In the genomic region with DNA sequence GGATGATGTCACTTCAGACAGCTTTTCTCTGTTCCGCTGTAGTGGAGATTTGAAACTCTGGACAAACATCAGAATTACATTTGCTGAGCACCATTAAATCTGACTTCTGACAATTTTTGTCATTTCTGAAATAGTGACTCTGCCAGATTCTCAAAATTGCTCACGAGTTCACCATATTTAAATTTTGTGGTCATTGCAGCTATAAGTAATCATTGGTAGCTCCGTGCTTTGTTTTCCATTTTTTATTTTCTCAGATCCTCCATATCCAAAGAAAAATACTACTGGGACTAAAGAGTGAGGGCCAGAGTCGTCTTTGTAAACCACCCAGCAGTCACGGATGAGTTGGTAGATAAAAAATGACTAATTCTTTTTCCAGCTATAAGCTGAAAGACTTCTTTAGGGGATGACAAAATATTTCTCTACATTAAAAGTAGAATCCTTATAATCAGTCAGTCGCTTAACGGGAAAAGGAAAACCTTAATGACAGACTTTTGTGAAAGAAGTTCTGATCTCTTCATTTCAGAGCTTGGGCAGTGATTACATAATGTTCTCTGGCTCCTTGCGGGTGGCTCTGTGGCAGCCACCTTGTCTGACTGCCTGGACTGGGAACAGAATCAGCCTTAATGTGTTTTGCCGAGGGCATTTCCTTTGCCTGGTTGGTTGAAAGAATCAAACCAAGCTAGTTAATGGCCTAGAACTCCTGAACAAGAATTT, we compare ENCODE assay signal across 8 cellular contexts. TPM values are rescaled to one million over a fixed set of nuclear protein-coding genes. Genes with fewer than 3 reads are reported as not detected.
A peak's percentile ranks its signal among the peaks of the same experiment; 100 is the strongest.
DNase-seq lines count a peak whose midpoint lies in the region; ATAC-seq and TF ChIP-seq lines count a peak whose summit lies in the region.

No MANE protein-coding gene starts in this region.

- TF ChIP-seq CTCF in Loucy (conservative IDR thresholded peaks at IDR 0.05; ENCODE audit: low read length) (no peak), ascending aorta (IDR thresholded peaks at IDR 0.05) (no peak), sigmoid colon (IDR thresholded peaks at IDR 0.05) (no peak), RWPE1 (conservative IDR thresholded peaks at IDR 0.05; ENCODE audit: low read depth) (no peak)

- peaks cover 51% of the 10 kb centered on the region for H4K20me1 ChIP-seq in Loucy (ENCODE audit: insufficient read depth, low read length, poor library complexity, severe bottlenecking)

- CTCF ChIA-PET in RWPE1 (lab: Yijun Ruan, JAX) = interaction anchor here (1.0 to 1.7 kb wide), 2 partner anchors 109 to 140 kb away, joined by 3 to 16 read pairs; a partner anchor contains a TSS

- peaks cover 61% of the 10 kb centered on the region for H3K4me1 ChIP-seq in Loucy (ENCODE audit: insufficient read depth, low read length, poor library complexity, severe bottlenecking)
- H3K4me1 ChIP-seq in ascending aorta = peaks cover 6 to 24% of the 10 kb centered on the region in 2 donors
- peaks cover 0 to 58% (median 41%) of the 10 kb centered on the region in 4 donors for H3K4me1 ChIP-seq in sigmoid colon

- H3K27me3 ChIP-seq in Loucy (ENCODE audit: insufficient read depth, low read length, poor library complexity, severe bottlenecking) (no peaks in the 10 kb centered on the region), ascending aorta (no peaks in the 10 kb centered on the region), sigmoid colon (no peaks in the 10 kb centered on the region)

- peak overlapping the region; percentile 97 for H3K9ac ChIP-seq in Loucy (ENCODE audit: low read depth, low read length, poor library complexity, severe bottlenecking)

- H3K9me3 ChIP-seq in Loucy (ENCODE audit: insufficient read depth, low read depth, low read length) (no peaks in the 10 kb centered on the region), ascending aorta (no peaks in the 10 kb centered on the region), sigmoid colon (no peaks in the 10 kb centered on the region)

- POLR2A ChIA-PET in RWPE1 (lab: Yijun Ruan, JAX; ENCODE audit: low non-redundant PET) = interaction anchor here (0.7 to 1.1 kb wide), 3 partner anchors 69 to 345 kb away, joined by 3 to 5 read pairs (median 3); no protein-coding TSS in a partner anchor

- no peaks in the 10 kb centered on the region for H3K9me2 ChIP-seq in Loucy (replicated peaks; ENCODE audit: low read depth, low read length)

- DNase-seq in DMS79 (lab: John Stamatoyannopoulos, UW) = peak; percentile 29
- no peak for DNase-seq in ascending aorta (ENCODE audit: low spot score in 2 of 2)
- peak; percentile 49 for DNase-seq in iPS DF 4.7 (ENCODE audit: extremely low read depth, low spot score)
- peak; percentile 68 for DNase-seq in sigmoid colon
- DNase-seq in RWPE1 (ENCODE audit: low spot score) = no peak
- DNase-seq in cortex of kidney (lab: John Stamatoyannopoulos, UW) = no peak

- TF ChIP-seq EP300 in sigmoid colon (IDR thresholded peaks at IDR 0.05) = no peak

- H3K36me3 ChIP-seq in Loucy (ENCODE audit: insufficient read depth, low read length) = no peaks in the 10 kb centered on the region
- H3K36me3 ChIP-seq in ascending aorta = peaks cover 0 to 6% of the 10 kb centered on the region in 2 donors
- no peaks in the 10 kb centered on the region for H3K36me3 ChIP-seq in sigmoid colon

- WGBS in sigmoid colon, 2 donors = 18 to 24% methylated on average over 9 of the region's 9 CpGs

- ATAC-seq in GM21447 (IDR thresholded peaks at IDR 0.05; ENCODE audit: unreplicated experiment) = peak; percentile 46

- H3K4me2 ChIP-seq in Loucy (ENCODE audit: low read depth, low read length, poor library complexity, severe bottlenecking) = peak overlapping the region; percentile 92

- H3F3A ChIP-seq in Loucy (ENCODE audit: low read depth) = no peaks in the 10 kb centered on the region; the same call in 1 of the 2 replicates

- TF ChIP-seq POLR2A in sigmoid colon (IDR thresholded peaks at IDR 0.05) = peak; percentile 32 to 36

- H3K27ac ChIP-seq in ascending aorta (peak overlapping the region; percentile 100), sigmoid colon (peak overlapping the region; percentile 96 to 100 (median 99)), RWPE1 (no peak overlapping the region)

- intact Hi-C loops in ascending aorta (cut with DNase I) (loop anchor here (1.0 to 10.0 kb wide), 4 partner anchors 170 to 1210 kb away; a partner anchor contains a TSS), sigmoid colon (cut with DNase I) (loop anchor here (2.0 kb wide), 1 partner anchor 68 kb away; a partner anchor contains a TSS)

- H3K4me3 ChIP-seq in Loucy (ENCODE audit: low read length, poor library complexity, severe bottlenecking) (peak overlapping the region; percentile 99), ascending aorta (peak overlapping the region; percentile 99 to 100), sigmoid colon (peak overlapping the region; percentile 86 to 98 (median 94))

- no peak overlapping the region for H2AFZ ChIP-seq in Loucy (ENCODE audit: low read length)

- peaks cover 75% of the 10 kb centered on the region for H3K79me2 ChIP-seq in Loucy (ENCODE audit: insufficient read depth, low read length)

RNA-seq across cellular contexts. Expression of a gene that starts 2.3 kb away (rescaled TPM):
- total RNA-seq in ascending aorta (345 TPM), sigmoid colon (100 to 1,000 TPM; 266 to 478 (median 371) TPM)
- polyA plus RNA-seq in sigmoid colon = 100 to 1,000 TPM; 147 to 285 (median 154) TPM

Comparison
In these comparisons a context has a peak if more than half of its experiments do, and no peak if none do; other contexts are left out.
1. DNase-seq: peak in DMS79 (single experiment), iPS DF 4.7 (single experiment) and sigmoid colon (single experiment); none in ascending aorta (0 of 2), RWPE1 (single experiment) and cortex of kidney (single experiment).
2. Peak in every context shown above with its lines, with median percentiles within 50 percentile points of each other: H3K4me3 ChIP-seq.